Comparison of ENCODE assay signal across 23 cellular contexts in genomic region chr18:48893559-48894265, GRCh38. TPM values are rescaled to one million over a fixed set of nuclear protein-coding genes. Genes with fewer than 3 reads are reported as not detected.
DNase-seq lines count a peak whose midpoint lies in the region; ATAC-seq and TF ChIP-seq lines count a peak whose summit lies in the region.
"Had no signal": no experiment of that assay in that cellular context is flagged by ENCODE, and none has a peak within 500 bp of the region (broad histone marks: within the 10 kb centered on the region; RNA-seq: fewer than 3 reads in every experiment).

No MANE protein-coding gene starts in this region.

- H3K27me3 Mint-ChIP-seq in WTC11 (ENCODE audit: low read depth) = no peaks in the 10 kb centered on the region
- no peaks in the 10 kb centered on the region for H3K27me3 Mint-ChIP-seq in activated CD4-positive, alpha-beta memory T cell treated with anti-CD3 and anti-CD28 coated beads for 36 hours
- H3K27me3 Mint-ChIP-seq: B cell; effector memory CD8-positive, alpha-beta T cell had no signal

- intact Hi-C loops in left lung (cut with DNase I) (no loop called here), sigmoid colon (cut with DNase I) (no loop called here)
- intact Hi-C loops in activated CD4-positive, alpha-beta memory T cell treated with anti-CD3 and anti-CD28 coated beads for 36 hours (cut with micrococcal nuclease) = no loop called here

- TF ChIP-seq POLR2A in sigmoid colon (IDR thresholded peaks at IDR 0.05) = no peak

- H3K36me3 ChIP-seq in left lung (no peaks in the 10 kb centered on the region), sigmoid colon (no peaks in the 10 kb centered on the region)
- H3K36me3 ChIP-seq: ovary had no signal

- TF ChIP-seq CTCF in WTC11 (IDR thresholded peaks at IDR 0.05) = no peak
- TF ChIP-seq CTCF in left lung (IDR thresholded peaks at IDR 0.05) = no peak
- no peak for TF ChIP-seq CTCF in sigmoid colon (IDR thresholded peaks at IDR 0.05)

- H3K27me3 ChIP-seq in left lung = no peaks in the 10 kb centered on the region
- H3K27me3 ChIP-seq in sigmoid colon = no peaks in the 10 kb centered on the region
- H3K27me3 ChIP-seq: ovary, testis had no signal

- no peaks in the 10 kb centered on the region for H3K9me3 ChIP-seq in left lung
- no peaks in the 10 kb centered on the region for H3K9me3 ChIP-seq in sigmoid colon
- H3K9me3 ChIP-seq: ovary, testis had no signal

- no peak for ATAC-seq in WTC11
- peak; percentile 25 for ATAC-seq in left lung
- ATAC-seq: activated T-cell treated with anti-CD3 and anti-CD28 coated beads, Interleukin-2, amount 50 U/mL, for 4 hours; effector memory CD8-positive, alpha-beta T cell had no signal

- CTCF ChIA-PET in WTC11 (lab: Charles Lee) = interaction anchor here (0.8 to 1.9 kb wide), 2 partner anchors 117 to 149 kb away, joined by 3 to 5 read pairs; no protein-coding TSS in a partner anchor
- CTCF ChIA-PET in activated CD4-positive, alpha-beta memory T cell treated with anti-CD3 and anti-CD28 coated beads for 36 hours (lab: Charles Lee) = no interaction called here

- H3K27ac ChIP-seq in left lung (no peak overlapping the region), sigmoid colon (no peak overlapping the region)
- H3K27ac ChIP-seq: 22Rv1, GM23248, ovary, testis had no signal

- H3K4me1 ChIP-seq in left lung (peaks cover 12 to 42% of the 10 kb centered on the region in 2 donors), sigmoid colon (peaks cover 0 to 26% (median 15%) of the 10 kb centered on the region in 4 donors)

- H3K4me3 Mint-ChIP-seq in WTC11 = no peak overlapping the region
- no peak overlapping the region for H3K4me3 Mint-ChIP-seq in activated CD4-positive, alpha-beta memory T cell treated with anti-CD3 and anti-CD28 coated beads for 36 hours
- H3K4me3 Mint-ChIP-seq: activated T-cell treated with anti-CD3 and anti-CD28 coated beads, Interleukin-2, amount 50 U/mL, for 4 hours; B cell; effector memory CD8-positive, alpha-beta T cell had no signal

- WGBS in sigmoid colon, 2 donors = 32 to 72% methylated on average over 20 of the region's 20 CpGs

- no peak overlapping the region for H3K4me3 ChIP-seq in left lung
- H3K4me3 ChIP-seq in sigmoid colon = no peak overlapping the region
- H3K4me3 ChIP-seq: GM23248, ovary, testis had no signal

- POLR2A ChIA-PET in WTC11 (lab: Charles Lee) = no interaction called here
- POLR2A ChIA-PET in activated CD4-positive, alpha-beta memory T cell treated with anti-CD3 and anti-CD28 coated beads for 36 hours (lab: Charles Lee) = no interaction called here

- peak overlapping the region; percentile 57; the same call in 1 of the 2 replicates for H3K27ac Mint-ChIP-seq in WTC11
- H3K27ac Mint-ChIP-seq in activated CD4-positive, alpha-beta memory T cell treated with anti-CD3 and anti-CD28 coated beads for 36 hours = no peak overlapping the region
- H3K27ac Mint-ChIP-seq: B cell; effector memory CD8-positive, alpha-beta T cell had no signal

- DNase-seq in DMS79 treated with DMSO at 0.1 percent for 48 hours (lab: John Stamatoyannopoulos, UW) = peak; percentile 25
- DNase-seq in DMS79 (lab: John Stamatoyannopoulos, UW) = no peak
- DNase-seq in WTC11 (ENCODE audit: low spot score) = no peak
- DNase-seq in left lung = no peak
- peak; percentile 49 for DNase-seq in sigmoid colon
- DNase-seq in activated CD8-positive, alpha-beta memory T cell treated with anti-CD3 and anti-CD28 coated beads for 24 hours = no peak
- no peak for DNase-seq in cerebellar cortex (ENCODE audit: low spot score)
- no peak for DNase-seq in activated CD4-positive, alpha-beta memory T cell treated with anti-CD3 and anti-CD28 coated beads for 36 hours
- DNase-seq: activated CD4-positive, alpha-beta T cell treated with anti-CD3 and anti-CD28 coated beads, Interleukin-2, amount 50 U/mL, for 48 hours; activated T-cell treated with anti-CD3 and anti-CD28 coated beads, Interleukin-2, amount 50 U/mL, for 4 hours; effector memory CD8-positive, alpha-beta T cell; GM23248; hippocampal formation; Kasumi-1; NK-92 treated with Interleukin-12 subunit alpha and Interleukin-12 subunit beta, amount 100 ng/mL, for 24 hours; RPMI8226; stimulated activated CD4-positive, alpha-beta T cell treated with anti-CD3 and anti-CD28 coated beads, Interleukin-4, amount 100 ng/mL, for 4 hours; stimulated activated CD8-positive, alpha-beta memory T cell treated with anti-CD3 and anti-CD28 coated beads, Interleukin-4, amount 100 ng/mL, for 48 hours; SW 1271; testis had no signal

- no peaks in the 10 kb centered on the region for H3K9me3 Mint-ChIP-seq in WTC11
- H3K9me3 Mint-ChIP-seq in activated CD4-positive, alpha-beta memory T cell treated with anti-CD3 and anti-CD28 coated beads for 36 hours = no peaks in the 10 kb centered on the region
- H3K9me3 Mint-ChIP-seq: activated T-cell treated with anti-CD3 and anti-CD28 coated beads, Interleukin-2, amount 50 U/mL, for 4 hours; effector memory CD8-positive, alpha-beta T cell had no signal

- no peak for TF ChIP-seq EP300 in sigmoid colon (IDR thresholded peaks at IDR 0.05)

- peaks cover 27% of the 10 kb centered on the region for H3K4me1 Mint-ChIP-seq in WTC11
- peaks cover 3% of the 10 kb centered on the region for H3K4me1 Mint-ChIP-seq in activated CD4-positive, alpha-beta memory T cell treated with anti-CD3 and anti-CD28 coated beads for 36 hours (ENCODE audit: low read depth)

- no peaks in the 10 kb centered on the region for H3K36me3 Mint-ChIP-seq in WTC11
- H3K36me3 Mint-ChIP-seq in activated CD4-positive, alpha-beta memory T cell treated with anti-CD3 and anti-CD28 coated beads for 36 hours = no peaks in the 10 kb centered on the region

TF ChIP-seq in WTC11, 78 proteins besides CTCF, POLR2A, EP300 and RAD21:
- no peak for TF ChIP-seq FOXP4 (CRISPR knock-in tag; IDR thresholded peaks at IDR 0.05)
- TF ChIP-seq GABPB1 (CRISPR knock-in tag; IDR thresholded peaks at IDR 0.05) = peak; percentile 20; the same call in 1 of the 2 replicates
TF ChIP-seq in WTC11: peak in this region for 1.

RNA-seq across cellular contexts. Expression of gene SMAD7, which starts 57.1 kb away (rescaled TPM):
- total RNA-seq in WTC11 (2021) (26.7 to 44.7 TPM (median 29.5 TPM) in 3 replicates), left lung (10 to 100 TPM; 43.3 to 46.3 TPM), sigmoid colon (10 to 100 TPM; 13.2 to 29.1 (median 21.5) TPM)
- polyA plus RNA-seq in sigmoid colon = 10 to 100 TPM; 16.8 to 19.0 (median 18.3) TPM
- total RNA-seq in activated CD4-positive, alpha-beta memory T cell treated with anti-CD3 and anti-CD28 coated beads for 36 hours = 10 to 100 TPM; 13.6 to 14.4 TPM

Comparison
In these comparisons a context has a peak if more than half of its experiments do, and no peak if none do; other contexts are left out.
1. DNase-seq: peak in DMS79 treated with DMSO at 0.1 percent for 48 hours (single experiment) and sigmoid colon (single experiment); none in DMS79 (single experiment), WTC11 (single experiment), left lung (0 of 2), activated CD8-positive, alpha-beta memory T cell treated with anti-CD3 and anti-CD28 coated beads for 24 hours (single experiment), cerebellar cortex (single experiment) and activated CD4-positive, alpha-beta memory T cell treated with anti-CD3 and anti-CD28 coated beads for 36 hours (single experiment).